Comparison of ENCODE assay signal across 8 cellular contexts in genomic region chr12:56687225-56688128, GRCh38. TPM values are rescaled to one million over a fixed set of nuclear protein-coding genes. Genes with fewer than 3 reads are reported as not detected.
DNase-seq lines count a peak whose midpoint lies in the region; ATAC-seq, FAIRE-seq and TF ChIP-seq lines count a peak whose summit lies in the region.

No MANE protein-coding gene starts in this region.

- H3K9ac ChIP-seq in SK-N-MC (ENCODE audit: insufficient read length), result peak overlapping the region; percentile 97

- H3K36me3 ChIP-seq in SK-N-MC (ENCODE audit: insufficient read depth, low read length) (peaks cover 31% of the 10 kb centered on the region), left ventricle myocardium inferior (peaks cover 9% of the 10 kb centered on the region)

- H3K4me3 ChIP-seq in SK-N-MC, result peak overlapping the region; percentile 91
- H3K4me3 ChIP-seq in left ventricle myocardium inferior, result peak overlapping the region; percentile 95

- POLR2A ChIA-PET in activated naive CD8-positive, alpha-beta T cell treated with anti-CD3 and anti-CD28 coated beads, Interleukin-2, amount 10 ng/mL, durations not matched to agents 7 days and 5 days (lab: Charles Lee), result interaction anchor here (0.6 to 7.7 kb wide), 22 partner anchors 9 to 958 kb away, joined by 3 to 105 read pairs (median 4); partner anchors contain the start of genes ATP5F1B, BAZ2A, CD63 and NACA

- H3K4me1 ChIP-seq in left ventricle myocardium inferior, result peaks cover 67% of the 10 kb centered on the region

- H3K27ac Mint-ChIP-seq in activated naive CD8-positive, alpha-beta T cell treated with anti-CD3 and anti-CD28 coated beads, Interleukin-2, amount 10 ng/mL, durations not matched to agents 7 days and 5 days, result peak overlapping the region; percentile 98
- peak overlapping the region; percentile 99 for H3K27ac Mint-ChIP-seq in progenitor cell of endocrine pancreas

- peak overlapping the region; percentile 100 for H3K4me3 Mint-ChIP-seq in activated naive CD8-positive, alpha-beta T cell treated with anti-CD3 and anti-CD28 coated beads, Interleukin-2, amount 10 ng/mL, durations not matched to agents 7 days and 5 days
- peak overlapping the region; percentile 96 for H3K4me3 Mint-ChIP-seq in progenitor cell of endocrine pancreas (ENCODE audit: low read depth)

- H3K27me3 ChIP-seq in left ventricle myocardium inferior (ENCODE audit: low read depth), result no peaks in the 10 kb centered on the region

- peak; percentile 19 for DNase-seq in AG08396 (ENCODE audit: low spot score)
- DNase-seq in HTR-8/SVneo (ENCODE audit: insufficient read length, low spot score), result peak; percentile 24
- no peak for DNase-seq in SK-N-MC (ENCODE audit: low read depth, low spot score)
- peak; percentile 69 for DNase-seq in activated naive CD8-positive, alpha-beta T cell treated with anti-CD3 and anti-CD28 coated beads, Interleukin-2, amount 10 ng/mL, durations not matched to agents 7 days and 5 days
- peak; percentile 49 for DNase-seq in left ventricle myocardium inferior
- DNase-seq in progenitor cell of endocrine pancreas (ENCODE audit: low spot score, unreplicated experiment), result peak; percentile 41
- no peak for DNase-seq in GM19240 (ENCODE audit: insufficient read length, low spot score)

- TF ChIP-seq CTCF in left ventricle myocardium inferior (IDR thresholded peaks at IDR 0.05; ENCODE audit: borderline replicate concordance), result no peak
- TF ChIP-seq CTCF in progenitor cell of endocrine pancreas (IDR thresholded peaks at IDR 0.05; ENCODE audit: unreplicated experiment), result no peak

- intact Hi-C loops in left ventricle myocardium inferior (cut with micrococcal nuclease), result no loop called here

- peak; percentile 37 for ATAC-seq in activated naive CD8-positive, alpha-beta T cell treated with anti-CD3 and anti-CD28 coated beads, Interleukin-2, amount 10 ng/mL, durations not matched to agents 7 days and 5 days (ENCODE audit: low read depth)

- peak overlapping the region; percentile 99 for H3K27ac ChIP-seq in SK-N-MC
- peak overlapping the region; percentile 97 for H3K27ac ChIP-seq in left ventricle myocardium inferior (replicated peaks)

- no peaks in the 10 kb centered on the region for H3K9me3 Mint-ChIP-seq in activated naive CD8-positive, alpha-beta T cell treated with anti-CD3 and anti-CD28 coated beads, Interleukin-2, amount 10 ng/mL, durations not matched to agents 7 days and 5 days
- H3K9me3 Mint-ChIP-seq in progenitor cell of endocrine pancreas (ENCODE audit: low read depth), result no peaks in the 10 kb centered on the region

- TF ChIP-seq POLR2A in GM19193 (IDR thresholded peaks at IDR 0.05; ENCODE audit: extremely low read depth, insufficient read depth, insufficient read length), result peak; percentile 63

- H3K9me3 ChIP-seq in SK-N-MC (ENCODE audit: low read depth, low read length) (no peaks in the 10 kb centered on the region), left ventricle myocardium inferior (replicated peaks) (no peaks in the 10 kb centered on the region)

- peaks cover 25% of the 10 kb centered on the region for H3K4me1 Mint-ChIP-seq in activated naive CD8-positive, alpha-beta T cell treated with anti-CD3 and anti-CD28 coated beads, Interleukin-2, amount 10 ng/mL, durations not matched to agents 7 days and 5 days
- peaks cover 20% of the 10 kb centered on the region for H3K4me1 Mint-ChIP-seq in progenitor cell of endocrine pancreas (ENCODE audit: low read depth)

- H3K36me3 Mint-ChIP-seq in activated naive CD8-positive, alpha-beta T cell treated with anti-CD3 and anti-CD28 coated beads, Interleukin-2, amount 10 ng/mL, durations not matched to agents 7 days and 5 days, result peaks cover 26% of the 10 kb centered on the region
- H3K36me3 Mint-ChIP-seq in progenitor cell of endocrine pancreas (ENCODE audit: insufficient read depth), result peaks cover 13% of the 10 kb centered on the region

- no peaks in the 10 kb centered on the region for H3K27me3 Mint-ChIP-seq in activated naive CD8-positive, alpha-beta T cell treated with anti-CD3 and anti-CD28 coated beads, Interleukin-2, amount 10 ng/mL, durations not matched to agents 7 days and 5 days
- H3K27me3 Mint-ChIP-seq in progenitor cell of endocrine pancreas, result no peaks in the 10 kb centered on the region

- no peak for FAIRE-seq in HTR-8/SVneo (lab: Jason Lieb, UNC)

RNA-seq across cellular contexts. Expression of gene PTGES3, which starts 0.6 kb away (rescaled TPM):
- total RNA-seq in activated naive CD8-positive, alpha-beta T cell treated with anti-CD3 and anti-CD28 coated beads, Interleukin-2, amount 10 ng/mL, durations not matched to agents 7 days and 5 days, result 100 to 1,000 TPM; 210 to 217 TPM
- total RNA-seq in left ventricle myocardium inferior (136 TPM), progenitor cell of endocrine pancreas (231 and 234 TPM in 2 replicates)

RNA-seq across cellular contexts. Expression of gene NACA, which starts 37.6 kb away (rescaled TPM):
- 100 to 1,000 TPM; 878 to 882 TPM for total RNA-seq in activated naive CD8-positive, alpha-beta T cell treated with anti-CD3 and anti-CD28 coated beads, Interleukin-2, amount 10 ng/mL, durations not matched to agents 7 days and 5 days
- total RNA-seq in left ventricle myocardium inferior (477 TPM), progenitor cell of endocrine pancreas (811 and 841 TPM in 2 replicates)

RNA-seq across cellular contexts. Expression of gene ATP5F1B, which starts 41.7 kb away (rescaled TPM):
- total RNA-seq in activated naive CD8-positive, alpha-beta T cell treated with anti-CD3 and anti-CD28 coated beads, Interleukin-2, amount 10 ng/mL, durations not matched to agents 7 days and 5 days, result 100 to 1,000 TPM; 468 to 471 TPM
- total RNA-seq in left ventricle myocardium inferior (3,068 TPM), progenitor cell of endocrine pancreas (528 and 541 TPM in 2 replicates)

RNA-seq across cellular contexts. Expression of gene BAZ2A, which starts 57.4 kb away (rescaled TPM):
- total RNA-seq in activated naive CD8-positive, alpha-beta T cell treated with anti-CD3 and anti-CD28 coated beads, Interleukin-2, amount 10 ng/mL, durations not matched to agents 7 days and 5 days, result 100 to 1,000 TPM; 139 to 145 TPM
- total RNA-seq in left ventricle myocardium inferior, result 39.1 TPM
- total RNA-seq in progenitor cell of endocrine pancreas, result 128 and 131 TPM in 2 replicates

Comparison
In these comparisons a context has a peak if more than half of its experiments do, and no peak if none do; other contexts are left out.
1. DNase-seq: peak in AG08396 (single experiment), HTR-8/SVneo (single experiment), activated naive CD8-positive, alpha-beta T cell treated with anti-CD3 and anti-CD28 coated beads, Interleukin-2, amount 10 ng/mL, durations not matched to agents 7 days and 5 days (single experiment), left ventricle myocardium inferior (single experiment) and progenitor cell of endocrine pancreas (single experiment); none in SK-N-MC (single experiment) and GM19240 (single experiment).